Comparison of ENCODE assay signal across 1 cellular context in genomic region chr10:1538531-1539061, GRCh38.
TF ChIP-seq lines count a peak whose summit lies in the region.

No MANE protein-coding gene starts in this region.

TF ChIP-seq in HepG2, 621 proteins besides CTCF, POLR2A, EP300 and RAD21 (continued from another document):
- no peak for TF ChIP-seq TFE3 (CRISPR knock-in tag; IDR thresholded peaks at IDR 0.05)
- no peak for TF ChIP-seq JDP2 (CRISPR knock-in tag; IDR thresholded peaks at IDR 0.05; ENCODE audit: borderline replicate concordance)
- TF ChIP-seq SMAD3 (CRISPR knock-in tag; IDR thresholded peaks at IDR 0.05) = no peak
- TF ChIP-seq NAIF1 (CRISPR knock-in tag; IDR thresholded peaks at IDR 0.05; ENCODE audit: borderline replicate concordance) = no peak
- no peak for TF ChIP-seq HNRNPUL1 (IDR thresholded peaks at IDR 0.05; ENCODE audit: low read depth, low read length)
